In the genomic region with DNA sequence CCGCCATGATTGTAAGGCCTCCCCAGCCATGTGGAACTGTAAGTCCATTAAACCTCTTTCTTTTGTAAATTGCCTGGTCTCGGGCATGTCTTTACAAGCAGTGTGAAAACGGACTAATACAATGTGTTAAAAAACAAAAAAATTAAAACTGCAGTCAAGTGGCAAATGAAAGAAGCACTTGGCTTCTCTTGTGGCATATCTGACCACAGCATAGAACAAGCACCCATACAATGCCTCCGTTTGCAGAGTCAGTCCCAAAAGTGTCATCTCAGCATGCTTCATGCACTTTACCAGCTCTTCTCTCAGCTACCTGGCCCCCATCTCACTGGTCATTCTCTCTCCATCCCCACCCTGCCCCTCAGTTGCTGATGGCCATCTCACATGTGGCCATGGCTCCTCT, we compare ENCODE assay signal across 1 cellular context.
TF ChIP-seq lines count a peak whose summit lies in the region.

No MANE protein-coding gene starts in this region.

TF ChIP-seq in WTC11, 78 proteins besides CTCF, POLR2A, EP300 and RAD21 (continued from another document):
- TF ChIP-seq, protein P1, sequence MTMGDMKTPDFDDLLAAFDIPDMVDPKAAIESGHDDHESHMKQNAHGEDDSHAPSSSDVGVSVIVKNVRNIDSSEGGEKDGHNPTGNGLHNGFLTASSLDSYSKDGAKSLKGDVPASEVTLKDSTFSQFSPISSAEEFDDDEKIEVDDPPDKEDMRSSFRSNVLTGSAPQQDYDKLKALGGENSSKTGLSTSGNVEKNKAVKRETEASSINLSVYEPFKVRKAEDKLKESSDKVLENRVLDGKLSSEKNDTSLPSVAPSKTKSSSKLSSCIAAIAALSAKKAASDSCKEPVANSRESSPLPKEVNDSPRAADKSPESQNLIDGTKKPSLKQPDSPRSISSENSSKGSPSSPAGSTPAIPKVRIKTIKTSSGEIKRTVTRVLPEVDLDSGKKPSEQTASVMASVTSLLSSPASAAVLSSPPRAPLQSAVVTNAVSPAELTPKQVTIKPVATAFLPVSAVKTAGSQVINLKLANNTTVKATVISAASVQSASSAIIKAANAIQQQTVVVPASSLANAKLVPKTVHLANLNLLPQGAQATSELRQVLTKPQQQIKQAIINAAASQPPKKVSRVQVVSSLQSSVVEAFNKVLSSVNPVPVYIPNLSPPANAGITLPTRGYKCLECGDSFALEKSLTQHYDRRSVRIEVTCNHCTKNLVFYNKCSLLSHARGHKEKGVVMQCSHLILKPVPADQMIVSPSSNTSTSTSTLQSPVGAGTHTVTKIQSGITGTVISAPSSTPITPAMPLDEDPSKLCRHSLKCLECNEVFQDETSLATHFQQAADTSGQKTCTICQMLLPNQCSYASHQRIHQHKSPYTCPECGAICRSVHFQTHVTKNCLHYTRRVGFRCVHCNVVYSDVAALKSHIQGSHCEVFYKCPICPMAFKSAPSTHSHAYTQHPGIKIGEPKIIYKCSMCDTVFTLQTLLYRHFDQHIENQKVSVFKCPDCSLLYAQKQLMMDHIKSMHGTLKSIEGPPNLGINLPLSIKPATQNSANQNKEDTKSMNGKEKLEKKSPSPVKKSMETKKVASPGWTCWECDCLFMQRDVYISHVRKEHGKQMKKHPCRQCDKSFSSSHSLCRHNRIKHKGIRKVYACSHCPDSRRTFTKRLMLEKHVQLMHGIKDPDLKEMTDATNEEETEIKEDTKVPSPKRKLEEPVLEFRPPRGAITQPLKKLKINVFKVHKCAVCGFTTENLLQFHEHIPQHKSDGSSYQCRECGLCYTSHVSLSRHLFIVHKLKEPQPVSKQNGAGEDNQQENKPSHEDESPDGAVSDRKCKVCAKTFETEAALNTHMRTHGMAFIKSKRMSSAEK (CRISPR knock-in tag; IDR thresholded peaks at IDR 0.05; ENCODE audit: borderline replicate concordance) = no peak
- TF ChIP-seq, protein P2, sequence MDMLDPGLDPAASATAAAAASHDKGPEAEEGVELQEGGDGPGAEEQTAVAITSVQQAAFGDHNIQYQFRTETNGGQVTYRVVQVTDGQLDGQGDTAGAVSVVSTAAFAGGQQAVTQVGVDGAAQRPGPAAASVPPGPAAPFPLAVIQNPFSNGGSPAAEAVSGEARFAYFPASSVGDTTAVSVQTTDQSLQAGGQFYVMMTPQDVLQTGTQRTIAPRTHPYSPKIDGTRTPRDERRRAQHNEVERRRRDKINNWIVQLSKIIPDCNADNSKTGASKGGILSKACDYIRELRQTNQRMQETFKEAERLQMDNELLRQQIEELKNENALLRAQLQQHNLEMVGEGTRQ (CRISPR knock-in tag; IDR thresholded peaks at IDR 0.05) = no peak
- TF ChIP-seq PRRX2 (CRISPR knock-in tag; IDR thresholded peaks at IDR 0.05) (no peak), NR3C1 (CRISPR knock-in tag; conservative IDR thresholded peaks at IDR 0.05; ENCODE audit: low read depth) (no peak), FOXK1 (CRISPR knock-in tag; IDR thresholded peaks at IDR 0.05) (no peak), TEAD1 (CRISPR knock-in tag; IDR thresholded peaks at IDR 0.05) (no peak), NFE2L1 (CRISPR knock-in tag; IDR thresholded peaks at IDR 0.05) (no peak)
- TF ChIP-seq, protein P3, sequence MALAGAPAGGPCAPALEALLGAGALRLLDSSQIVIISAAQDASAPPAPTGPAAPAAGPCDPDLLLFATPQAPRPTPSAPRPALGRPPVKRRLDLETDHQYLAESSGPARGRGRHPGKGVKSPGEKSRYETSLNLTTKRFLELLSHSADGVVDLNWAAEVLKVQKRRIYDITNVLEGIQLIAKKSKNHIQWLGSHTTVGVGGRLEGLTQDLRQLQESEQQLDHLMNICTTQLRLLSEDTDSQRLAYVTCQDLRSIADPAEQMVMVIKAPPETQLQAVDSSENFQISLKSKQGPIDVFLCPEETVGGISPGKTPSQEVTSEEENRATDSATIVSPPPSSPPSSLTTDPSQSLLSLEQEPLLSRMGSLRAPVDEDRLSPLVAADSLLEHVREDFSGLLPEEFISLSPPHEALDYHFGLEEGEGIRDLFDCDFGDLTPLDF (CRISPR knock-in tag; IDR thresholded peaks at IDR 0.05) = no peak
- TF ChIP-seq, protein P4, sequence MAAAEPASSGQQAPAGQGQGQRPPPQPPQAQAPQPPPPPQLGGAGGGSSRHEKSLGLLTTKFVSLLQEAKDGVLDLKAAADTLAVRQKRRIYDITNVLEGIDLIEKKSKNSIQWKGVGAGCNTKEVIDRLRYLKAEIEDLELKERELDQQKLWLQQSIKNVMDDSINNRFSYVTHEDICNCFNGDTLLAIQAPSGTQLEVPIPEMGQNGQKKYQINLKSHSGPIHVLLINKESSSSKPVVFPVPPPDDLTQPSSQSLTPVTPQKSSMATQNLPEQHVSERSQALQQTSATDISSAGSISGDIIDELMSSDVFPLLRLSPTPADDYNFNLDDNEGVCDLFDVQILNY (CRISPR knock-in tag; IDR thresholded peaks at IDR 0.05) = no peak
- TF ChIP-seq, protein P5, sequence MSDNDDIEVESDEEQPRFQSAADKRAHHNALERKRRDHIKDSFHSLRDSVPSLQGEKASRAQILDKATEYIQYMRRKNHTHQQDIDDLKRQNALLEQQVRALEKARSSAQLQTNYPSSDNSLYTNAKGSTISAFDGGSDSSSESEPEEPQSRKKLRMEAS (CRISPR knock-in tag; IDR thresholded peaks at IDR 0.05) = no peak
